Comparison of ENCODE assay signal across 30 cellular contexts in the genomic region with DNA sequence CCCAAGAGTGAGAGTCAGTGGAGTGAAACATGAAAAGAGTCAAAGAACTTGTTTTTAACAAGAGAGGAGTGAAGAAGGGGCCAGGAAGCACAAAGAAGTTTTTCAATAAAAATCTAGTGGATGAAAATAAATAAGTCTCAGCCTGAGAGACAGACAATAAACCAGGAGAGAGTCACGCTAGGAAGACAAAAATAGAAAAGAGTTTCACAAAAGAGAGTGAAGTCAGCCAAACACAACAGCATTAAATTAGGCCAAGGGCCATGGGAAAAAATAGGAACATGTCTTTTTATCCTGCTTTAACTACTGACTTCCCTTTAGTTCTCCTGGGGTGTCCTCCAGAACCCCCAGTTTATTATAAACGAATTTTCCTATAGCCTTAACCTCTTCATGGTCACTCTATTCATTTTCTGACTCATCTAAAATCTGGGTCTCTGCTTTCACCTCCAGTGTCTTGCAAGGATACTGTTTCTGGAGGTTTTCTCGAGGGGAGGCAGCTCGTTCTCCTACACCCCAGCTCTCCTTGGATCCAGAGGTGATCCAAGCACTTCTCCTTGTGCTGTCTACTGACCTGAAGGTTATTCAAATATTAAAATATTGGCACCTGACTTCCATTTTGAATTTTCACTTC.
"Had no signal": no experiment of that assay in that cellular context is flagged by ENCODE, and none has a peak within 500 bp of the region (broad histone marks: within the 10 kb centered on the region; RNA-seq: fewer than 3 reads in every experiment).

No MANE protein-coding gene starts in this region.

- H3K27ac ChIP-seq: dorsolateral prefrontal cortex, epithelial cell of prostate, esophagus muscularis mucosa, foreskin keratinocyte, ovary, right lobe of liver, suprapubic skin, transverse colon, upper lobe of right lung, vagina had no signal

- H3K27me3 Mint-ChIP-seq: memory B cell; natural killer cell treated with Interleukin-12 subunit alpha and Interleukin-12 subunit beta and Interleukin-15 and Interleukin-18, amount 100 ng/mL, for 72 hours; stimulated activated naive CD8-positive, alpha-beta T cell treated with anti-CD3 and anti-CD28 coated beads, Interleukin-15, amount 100 ng/mL, for 72 hours had no signal

- H3K27me3 ChIP-seq: dorsolateral prefrontal cortex, esophagus muscularis mucosa, foreskin keratinocyte, ovary, right lobe of liver, suprapubic skin, transverse colon, upper lobe of right lung, vagina had no signal

- H3K36me3 ChIP-seq: esophagus muscularis mucosa, ovary, right lobe of liver, suprapubic skin, transverse colon, upper lobe of right lung, vagina had no signal

- H3K36me3 Mint-ChIP-seq: immature natural killer cell; natural killer cell treated with Interleukin-12 subunit alpha and Interleukin-12 subunit beta and Interleukin-15 and Interleukin-18, amount 100 ng/mL, for 72 hours had no signal

- H3K27ac Mint-ChIP-seq: immature natural killer cell; memory B cell; natural killer cell treated with Interleukin-12 subunit alpha and Interleukin-12 subunit beta and Interleukin-15 and Interleukin-18, amount 100 ng/mL, for 72 hours had no signal

- DNase-seq: cerebellar nuclear complex; dorsolateral prefrontal cortex; effector CD4-positive, alpha-beta T cell; foreskin keratinocyte; hypothalamus; immature natural killer cell; islet precursor cell; kidney glomerular epithelial cell; left colon; occipital lobe; ovary; posterior cingulate gyrus; retina; right lobe of liver; stimulated activated CD4-positive, alpha-beta T cell treated with anti-CD3 and anti-CD28 coated beads, Interleukin-12 subunit alpha, Interleukin-12 subunit beta, amount 100 ng/mL, for 4 hours; stimulated activated CD4-positive, alpha-beta T cell treated with anti-CD3 and anti-CD28 coated beads, Interleukin-1b, Interleukin-23, amount 100 ng/mL, for 48 hours; stimulated activated CD4-positive, alpha-beta T cell treated with anti-CD3 and anti-CD28 coated beads, Interleukin-4, amount 100 ng/mL, for 1 hour; stimulated activated CD8-positive, alpha-beta memory T cell treated with anti-CD3 and anti-CD28 coated beads, Interleukin-4, amount 100 ng/mL, for 48 hours; stimulated activated naive CD4-positive, alpha-beta T cell; stimulated activated naive CD8-positive, alpha-beta T cell treated with anti-CD3 and anti-CD28 coated beads, Interleukin-15, amount 100 ng/mL, for 72 hours; transverse colon; upper lobe of right lung had no signal

- ATAC-seq: foreskin keratinocyte; left colon; natural killer cell treated with Interleukin-12 subunit alpha and Interleukin-12 subunit beta and Interleukin-15 and Interleukin-18, amount 100 ng/mL, for 72 hours; right lobe of liver; stimulated activated naive CD8-positive, alpha-beta T cell treated with anti-CD3 and anti-CD28 coated beads, Interleukin-15, amount 100 ng/mL, for 72 hours; upper lobe of right lung had no signal

- H3K4me1 ChIP-seq: foreskin keratinocyte, right lobe of liver, suprapubic skin, transverse colon, upper lobe of right lung, vagina had no signal

- H3K4me3 ChIP-seq: dorsolateral prefrontal cortex, esophagus muscularis mucosa, lung, ovary, right lobe of liver, smooth muscle cell, suprapubic skin, transverse colon, upper lobe of right lung, vagina had no signal

- H3K4me3 Mint-ChIP-seq: immature natural killer cell; memory B cell; natural killer cell treated with Interleukin-12 subunit alpha and Interleukin-12 subunit beta and Interleukin-15 and Interleukin-18, amount 100 ng/mL, for 72 hours; stimulated activated naive CD8-positive, alpha-beta T cell treated with anti-CD3 and anti-CD28 coated beads, Interleukin-15, amount 100 ng/mL, for 72 hours had no signal

- H3K4me1 Mint-ChIP-seq: immature natural killer cell; memory B cell; stimulated activated naive CD8-positive, alpha-beta T cell treated with anti-CD3 and anti-CD28 coated beads, Interleukin-15, amount 100 ng/mL, for 72 hours had no signal

- H3K9me3 ChIP-seq: ovary, right lobe of liver, upper lobe of right lung, vagina had no signal
